1 cellular context compared by ENCODE assay signal in the genomic region with DNA sequence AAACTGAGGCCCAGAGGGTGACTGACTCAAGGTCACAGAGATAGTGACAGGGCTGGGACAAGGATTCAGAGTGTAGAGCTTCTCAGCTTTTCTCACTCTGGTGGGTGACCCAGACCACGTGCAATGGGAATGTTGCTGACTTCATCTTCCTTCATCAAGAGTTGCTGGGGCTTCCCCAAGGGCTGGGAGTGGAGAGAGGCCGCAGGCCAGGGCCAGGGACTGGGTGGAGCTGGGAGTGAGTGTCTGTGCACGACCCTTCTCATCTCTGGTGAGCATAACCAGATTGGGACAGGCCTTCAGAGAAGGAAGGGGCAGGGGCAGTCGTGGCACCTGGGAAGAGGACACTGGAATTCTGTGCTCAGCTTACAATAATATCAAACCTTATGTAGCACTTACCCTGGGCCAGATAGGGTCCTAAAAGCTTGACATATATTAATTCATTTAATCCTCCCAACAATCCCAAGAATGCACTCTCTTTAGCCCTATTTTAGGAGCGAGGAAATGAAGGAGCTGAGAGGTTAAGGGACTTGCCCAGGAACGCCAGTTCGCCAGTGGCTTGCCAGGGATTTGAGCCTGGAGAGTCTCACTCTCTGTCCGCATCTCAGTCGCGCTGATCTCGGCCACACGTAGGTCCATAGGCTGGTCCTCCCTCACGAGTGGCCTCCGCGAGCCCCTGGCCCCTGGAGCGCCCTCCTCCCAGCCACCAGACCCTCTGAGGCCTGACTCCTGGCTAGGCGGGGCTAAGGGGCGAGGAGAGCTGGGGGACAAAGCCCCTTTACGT.
TF ChIP-seq lines count a peak whose summit lies in the region.

No MANE protein-coding gene starts in this region.

TF ChIP-seq in GM23338, 12 proteins besides CTCF, POLR2A, EP300 and RAD21:
- TF ChIP-seq, protein P1, sequence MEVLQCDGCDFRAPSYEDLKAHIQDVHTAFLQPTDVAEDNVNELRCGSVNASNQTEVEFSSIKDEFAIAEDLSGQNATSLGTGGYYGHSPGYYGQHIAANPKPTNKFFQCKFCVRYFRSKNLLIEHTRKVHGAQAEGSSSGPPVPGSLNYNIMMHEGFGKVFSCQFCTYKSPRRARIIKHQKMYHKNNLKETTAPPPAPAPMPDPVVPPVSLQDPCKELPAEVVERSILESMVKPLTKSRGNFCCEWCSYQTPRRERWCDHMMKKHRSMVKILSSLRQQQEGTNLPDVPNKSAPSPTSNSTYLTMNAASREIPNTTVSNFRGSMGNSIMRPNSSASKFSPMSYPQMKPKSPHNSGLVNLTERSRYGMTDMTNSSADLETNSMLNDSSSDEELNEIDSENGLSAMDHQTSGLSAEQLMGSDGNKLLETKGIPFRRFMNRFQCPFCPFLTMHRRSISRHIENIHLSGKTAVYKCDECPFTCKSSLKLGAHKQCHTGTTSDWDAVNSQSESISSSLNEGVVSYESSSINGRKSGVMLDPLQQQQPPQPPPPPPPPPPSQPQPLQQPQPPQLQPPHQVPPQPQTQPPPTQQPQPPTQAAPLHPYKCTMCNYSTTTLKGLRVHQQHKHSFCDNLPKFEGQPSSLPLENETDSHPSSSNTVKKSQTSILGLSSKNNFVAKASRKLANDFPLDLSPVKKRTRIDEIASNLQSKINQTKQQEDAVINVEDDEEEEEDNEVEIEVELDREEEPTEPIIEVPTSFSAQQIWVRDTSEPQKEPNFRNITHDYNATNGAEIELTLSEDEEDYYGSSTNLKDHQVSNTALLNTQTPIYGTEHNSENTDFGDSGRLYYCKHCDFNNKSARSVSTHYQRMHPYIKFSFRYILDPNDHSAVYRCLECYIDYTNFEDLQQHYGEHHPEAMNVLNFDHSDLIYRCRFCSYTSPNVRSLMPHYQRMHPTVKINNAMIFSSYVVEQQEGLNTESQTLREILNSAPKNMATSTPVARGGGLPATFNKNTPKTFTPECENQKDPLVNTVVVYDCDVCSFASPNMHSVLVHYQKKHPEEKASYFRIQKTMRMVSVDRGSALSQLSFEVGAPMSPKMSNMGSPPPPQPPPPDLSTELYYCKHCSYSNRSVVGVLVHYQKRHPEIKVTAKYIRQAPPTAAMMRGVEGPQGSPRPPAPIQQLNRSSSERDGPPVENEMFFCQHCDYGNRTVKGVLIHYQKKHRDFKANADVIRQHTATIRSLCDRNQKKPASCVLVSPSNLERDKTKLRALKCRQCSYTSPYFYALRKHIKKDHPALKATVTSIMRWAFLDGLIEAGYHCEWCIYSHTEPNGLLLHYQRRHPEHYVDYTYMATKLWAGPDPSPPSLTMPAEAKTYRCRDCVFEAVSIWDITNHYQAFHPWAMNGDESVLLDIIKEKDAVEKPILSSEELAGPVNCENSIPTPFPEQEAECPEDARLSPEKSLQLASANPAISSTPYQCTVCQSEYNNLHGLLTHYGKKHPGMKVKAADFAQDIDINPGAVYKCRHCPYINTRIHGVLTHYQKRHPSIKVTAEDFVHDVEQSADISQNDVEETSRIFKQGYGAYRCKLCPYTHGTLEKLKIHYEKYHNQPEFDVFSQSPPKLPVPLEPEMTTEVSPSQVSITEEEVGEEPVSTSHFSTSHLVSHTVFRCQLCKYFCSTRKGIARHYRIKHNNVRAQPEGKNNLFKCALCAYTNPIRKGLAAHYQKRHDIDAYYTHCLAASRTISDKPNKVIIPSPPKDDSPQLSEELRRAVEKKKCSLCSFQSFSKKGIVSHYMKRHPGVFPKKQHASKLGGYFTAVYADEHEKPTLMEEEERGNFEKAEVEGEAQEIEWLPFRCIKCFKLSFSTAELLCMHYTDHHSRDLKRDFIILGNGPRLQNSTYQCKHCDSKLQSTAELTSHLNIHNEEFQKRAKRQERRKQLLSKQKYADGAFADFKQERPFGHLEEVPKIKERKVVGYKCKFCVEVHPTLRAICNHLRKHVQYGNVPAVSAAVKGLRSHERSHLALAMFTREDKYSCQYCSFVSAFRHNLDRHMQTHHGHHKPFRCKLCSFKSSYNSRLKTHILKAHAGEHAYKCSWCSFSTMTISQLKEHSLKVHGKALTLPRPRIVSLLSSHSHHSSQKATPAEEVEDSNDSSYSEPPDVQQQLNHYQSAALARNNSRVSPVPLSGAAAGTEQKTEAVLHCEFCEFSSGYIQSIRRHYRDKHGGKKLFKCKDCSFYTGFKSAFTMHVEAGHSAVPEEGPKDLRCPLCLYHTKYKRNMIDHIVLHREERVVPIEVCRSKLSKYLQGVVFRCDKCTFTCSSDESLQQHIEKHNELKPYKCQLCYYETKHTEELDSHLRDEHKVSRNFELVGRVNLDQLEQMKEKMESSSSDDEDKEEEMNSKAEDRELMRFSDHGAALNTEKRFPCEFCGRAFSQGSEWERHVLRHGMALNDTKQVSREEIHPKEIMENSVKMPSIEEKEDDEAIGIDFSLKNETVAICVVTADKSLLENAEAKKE (CRISPR knock-in tag; IDR thresholded peaks at IDR 0.05), result no peak
- TF ChIP-seq POLR2AphosphoS5 (IDR thresholded peaks at IDR 0.05; ENCODE audit: low read depth), result no peak; the same call in 1 of the 2 replicates
TF ChIP-seq in GM23338: peak in this region for 0.
